ENCODE assay signal across 1 cellular context in the genomic region with DNA sequence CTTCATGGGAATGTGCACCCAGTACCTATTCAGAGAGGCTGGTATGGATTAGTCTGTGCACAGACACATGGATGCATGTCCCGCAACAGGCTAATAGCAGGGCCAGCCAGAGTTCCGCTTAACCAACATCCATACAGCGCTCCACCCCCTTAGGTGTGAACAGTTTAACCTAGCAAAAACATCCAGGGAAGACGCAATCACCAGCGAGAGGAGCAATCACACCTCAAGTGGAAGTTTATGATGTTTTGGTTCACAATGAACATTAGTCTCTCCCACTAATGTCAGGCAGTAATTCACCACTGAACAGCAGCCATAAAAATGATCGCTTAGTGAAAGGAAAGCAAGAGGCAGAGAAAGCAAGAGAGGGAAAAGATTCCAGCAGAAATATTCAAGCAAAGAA.
TF ChIP-seq lines count a peak whose summit lies in the region.

No MANE protein-coding gene starts in this region.

TF ChIP-seq in HEK293, 187 proteins besides CTCF, POLR2A, EP300 and RAD21 (continued from another document and continues in another):
- TF ChIP-seq, protein P1, sequence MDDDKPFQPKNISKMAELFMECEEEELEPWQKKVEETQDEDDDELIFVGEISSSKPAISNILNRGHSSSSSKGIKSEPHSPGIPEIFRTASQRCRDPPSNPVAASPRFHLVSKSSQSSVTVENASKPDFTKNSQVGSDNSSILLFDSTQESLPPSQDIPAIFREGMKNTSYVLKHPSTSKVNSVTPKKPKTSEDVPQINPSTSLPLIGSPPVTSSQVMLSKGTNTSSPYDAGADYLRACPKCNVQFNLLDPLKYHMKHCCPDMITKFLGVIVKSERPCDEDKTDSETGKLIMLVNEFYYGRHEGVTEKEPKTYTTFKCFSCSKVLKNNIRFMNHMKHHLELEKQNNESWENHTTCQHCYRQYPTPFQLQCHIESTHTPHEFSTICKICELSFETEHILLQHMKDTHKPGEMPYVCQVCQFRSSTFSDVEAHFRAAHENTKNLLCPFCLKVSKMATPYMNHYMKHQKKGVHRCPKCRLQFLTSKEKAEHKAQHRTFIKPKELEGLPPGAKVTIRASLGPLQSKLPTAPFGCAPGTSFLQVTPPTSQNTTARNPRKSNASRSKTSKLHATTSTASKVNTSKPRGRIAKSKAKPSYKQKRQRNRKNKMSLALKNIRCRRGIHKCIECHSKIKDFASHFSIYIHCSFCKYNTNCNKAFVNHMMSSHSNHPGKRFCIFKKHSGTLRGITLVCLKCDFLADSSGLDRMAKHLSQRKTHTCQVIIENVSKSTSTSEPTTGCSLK (tag by site-specific recombination; IDR thresholded peaks at IDR 0.05) = no peak
- TF ChIP-seq ZNF560 (tag by site-specific recombination; IDR thresholded peaks at IDR 0.05; ENCODE audit: borderline replicate concordance) (no peak), ZFP37 (tag by site-specific recombination; IDR thresholded peaks at IDR 0.05) (no peak), ZNF114 (tag by site-specific recombination; IDR thresholded peaks at IDR 0.05) (no peak), GLIS1 (tag by site-specific recombination; IDR thresholded peaks at IDR 0.05) (peak; percentile 78), ZNF530 (tag by site-specific recombination; IDR thresholded peaks at IDR 0.05; ENCODE audit: low read depth) (no peak), ZNF184 (tag by site-specific recombination; IDR thresholded peaks at IDR 0.05) (no peak), ZNF366 (tag by site-specific recombination; conservative IDR thresholded peaks at IDR 0.05) (no peak; the same call in 1 of the 2 replicates), ZNF792 (tag by site-specific recombination; IDR thresholded peaks at IDR 0.05) (no peak), OVOL3 (tag by site-specific recombination; IDR thresholded peaks at IDR 0.05) (peak; percentile 95), ZBTB17 (tag by site-specific recombination; IDR thresholded peaks at IDR 0.05) (peak; percentile 81), ZNF211 (tag by site-specific recombination; IDR thresholded peaks at IDR 0.05; ENCODE audit: low read depth) (no peak), ZNF48 (tag by site-specific recombination; IDR thresholded peaks at IDR 0.05) (no peak), ZNF202 (tag by site-specific recombination; IDR thresholded peaks at IDR 0.05; ENCODE audit: borderline replicate concordance) (no peak), ZSCAN23 (tag by site-specific recombination; IDR thresholded peaks at IDR 0.05) (no peak), ZNF404 (tag by site-specific recombination; IDR thresholded peaks at IDR 0.05) (no peak), PRDM1 (tag by site-specific recombination; IDR thresholded peaks at IDR 0.05) (peak; percentile 92), ZNF658 (tag by site-specific recombination; IDR thresholded peaks at IDR 0.05) (no peak), SP3 (tag by site-specific recombination; IDR thresholded peaks at IDR 0.05) (no peak), KLF7 (tag by site-specific recombination; IDR thresholded peaks at IDR 0.05; ENCODE audit: borderline replicate concordance) (peak; percentile 94), ZNF571 (tag by site-specific recombination; IDR thresholded peaks at IDR 0.05) (no peak), GLI4 (tag by site-specific recombination; IDR thresholded peaks at IDR 0.05) (no peak), ZNF223 (tag by site-specific recombination; IDR thresholded peaks at IDR 0.05) (no peak), REPIN1 (tag by site-specific recombination; IDR thresholded peaks at IDR 0.05; ENCODE audit: low read depth) (no peak), GFI1B (tag by site-specific recombination; IDR thresholded peaks at IDR 0.05) (peak; percentile 99), ZNF221 (tag by site-specific recombination; IDR thresholded peaks at IDR 0.05; ENCODE audit: borderline replicate concordance) (no peak), ZNF707 (tag by site-specific recombination; IDR thresholded peaks at IDR 0.05) (no peak), ZNF341 (tag by site-specific recombination; IDR thresholded peaks at IDR 0.05; ENCODE audit: low read depth) (0 out of 2 replicates have a peak, but pooled peaks have one; percentile 10), EGR2 (tag by site-specific recombination; IDR thresholded peaks at IDR 0.05; ENCODE audit: low read depth) (no peak), ZNF169 (tag by site-specific recombination; IDR thresholded peaks at IDR 0.05) (no peak), ZNF175 (tag by site-specific recombination; IDR thresholded peaks at IDR 0.05) (no peak), HOXA7 (CRISPR knock-in tag; IDR thresholded peaks at IDR 0.05; ENCODE audit: borderline replicate concordance) (no peak)
- TF ChIP-seq, protein P2, sequence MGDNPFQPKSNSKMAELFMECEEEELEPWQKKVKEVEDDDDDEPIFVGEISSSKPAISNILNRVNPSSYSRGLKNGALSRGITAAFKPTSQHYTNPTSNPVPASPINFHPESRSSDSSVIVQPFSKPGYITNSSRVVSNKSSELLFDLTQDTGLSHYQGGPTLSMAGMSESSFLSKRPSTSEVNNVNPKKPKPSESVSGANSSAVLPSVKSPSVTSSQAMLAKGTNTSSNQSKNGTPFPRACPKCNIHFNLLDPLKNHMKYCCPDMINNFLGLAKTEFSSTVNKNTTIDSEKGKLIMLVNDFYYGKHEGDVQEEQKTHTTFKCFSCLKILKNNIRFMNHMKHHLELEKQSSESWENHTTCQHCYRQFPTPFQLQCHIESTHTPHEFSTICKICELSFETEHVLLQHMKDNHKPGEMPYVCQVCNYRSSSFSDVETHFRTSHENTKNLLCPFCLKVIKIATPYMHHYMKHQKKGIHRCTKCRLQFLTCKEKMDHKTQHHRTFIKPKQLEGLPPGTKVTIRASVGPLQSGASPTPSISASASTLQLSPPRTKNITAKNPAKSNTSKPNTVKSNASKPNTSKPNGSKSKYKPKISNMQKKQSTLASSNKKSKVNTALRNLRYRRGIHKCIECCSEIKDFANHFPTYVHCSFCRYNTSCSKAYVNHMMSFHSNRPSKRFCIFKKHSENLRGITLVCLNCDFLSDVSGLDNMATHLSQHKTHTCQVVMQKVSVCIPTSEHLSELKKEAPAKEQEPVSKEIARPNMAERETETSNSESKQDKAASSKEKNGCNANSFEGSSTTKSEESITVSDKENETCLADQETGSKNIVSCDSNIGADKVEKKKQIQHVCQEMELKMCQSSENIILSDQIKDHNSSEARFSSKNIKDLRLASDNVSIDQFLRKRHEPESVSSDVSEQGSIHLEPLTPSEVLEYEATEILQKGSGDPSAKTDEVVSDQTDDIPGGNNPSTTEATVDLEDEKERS (tag by site-specific recombination; IDR thresholded peaks at IDR 0.05) = no peak
- TF ChIP-seq, protein P3, sequence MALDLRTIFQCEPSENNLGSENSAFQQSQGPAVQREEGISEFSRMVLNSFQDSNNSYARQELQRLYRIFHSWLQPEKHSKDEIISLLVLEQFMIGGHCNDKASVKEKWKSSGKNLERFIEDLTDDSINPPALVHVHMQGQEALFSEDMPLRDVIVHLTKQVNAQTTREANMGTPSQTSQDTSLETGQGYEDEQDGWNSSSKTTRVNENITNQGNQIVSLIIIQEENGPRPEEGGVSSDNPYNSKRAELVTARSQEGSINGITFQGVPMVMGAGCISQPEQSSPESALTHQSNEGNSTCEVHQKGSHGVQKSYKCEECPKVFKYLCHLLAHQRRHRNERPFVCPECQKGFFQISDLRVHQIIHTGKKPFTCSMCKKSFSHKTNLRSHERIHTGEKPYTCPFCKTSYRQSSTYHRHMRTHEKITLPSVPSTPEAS (tag by site-specific recombination; IDR thresholded peaks at IDR 0.05) = no peak
- TF ChIP-seq, protein P4, sequence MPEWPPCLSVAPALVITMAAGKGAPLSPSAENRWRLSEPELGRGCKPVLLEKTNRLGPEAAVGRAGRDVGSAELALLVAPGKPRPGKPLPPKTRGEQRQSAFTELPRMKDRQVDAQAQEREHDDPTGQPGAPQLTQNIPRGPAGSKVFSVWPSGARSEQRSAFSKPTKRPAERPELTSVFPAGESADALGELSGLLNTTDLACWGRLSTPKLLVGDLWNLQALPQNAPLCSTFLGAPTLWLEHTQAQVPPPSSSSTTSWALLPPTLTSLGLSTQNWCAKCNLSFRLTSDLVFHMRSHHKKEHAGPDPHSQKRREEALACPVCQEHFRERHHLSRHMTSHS (tag by site-specific recombination; IDR thresholded peaks at IDR 0.05) = peak; percentile 95
- TF ChIP-seq, protein P5, sequence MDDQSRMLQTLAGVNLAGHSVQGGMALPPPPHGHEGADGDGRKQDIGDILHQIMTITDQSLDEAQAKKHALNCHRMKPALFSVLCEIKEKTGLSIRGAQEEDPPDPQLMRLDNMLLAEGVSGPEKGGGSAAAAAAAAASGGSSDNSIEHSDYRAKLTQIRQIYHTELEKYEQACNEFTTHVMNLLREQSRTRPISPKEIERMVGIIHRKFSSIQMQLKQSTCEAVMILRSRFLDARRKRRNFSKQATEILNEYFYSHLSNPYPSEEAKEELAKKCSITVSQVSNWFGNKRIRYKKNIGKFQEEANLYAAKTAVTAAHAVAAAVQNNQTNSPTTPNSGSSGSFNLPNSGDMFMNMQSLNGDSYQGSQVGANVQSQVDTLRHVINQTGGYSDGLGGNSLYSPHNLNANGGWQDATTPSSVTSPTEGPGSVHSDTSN (CRISPR knock-in tag; IDR thresholded peaks at IDR 0.05) = no peak
- TF ChIP-seq, protein P6, sequence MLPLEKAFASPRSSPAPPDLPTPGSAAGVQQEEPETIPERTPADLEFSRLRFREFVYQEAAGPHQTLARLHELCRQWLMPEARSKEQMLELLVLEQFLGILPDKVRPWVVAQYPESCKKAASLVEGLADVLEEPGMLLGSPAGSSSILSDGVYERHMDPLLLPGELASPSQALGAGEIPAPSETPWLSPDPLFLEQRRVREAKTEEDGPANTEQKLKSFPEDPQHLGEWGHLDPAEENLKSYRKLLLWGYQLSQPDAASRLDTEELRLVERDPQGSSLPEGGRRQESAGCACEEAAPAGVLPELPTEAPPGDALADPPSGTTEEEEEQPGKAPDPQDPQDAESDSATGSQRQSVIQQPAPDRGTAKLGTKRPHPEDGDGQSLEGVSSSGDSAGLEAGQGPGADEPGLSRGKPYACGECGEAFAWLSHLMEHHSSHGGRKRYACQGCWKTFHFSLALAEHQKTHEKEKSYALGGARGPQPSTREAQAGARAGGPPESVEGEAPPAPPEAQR (tag by site-specific recombination; IDR thresholded peaks at IDR 0.05) = no peak
- TF ChIP-seq, protein P7, sequence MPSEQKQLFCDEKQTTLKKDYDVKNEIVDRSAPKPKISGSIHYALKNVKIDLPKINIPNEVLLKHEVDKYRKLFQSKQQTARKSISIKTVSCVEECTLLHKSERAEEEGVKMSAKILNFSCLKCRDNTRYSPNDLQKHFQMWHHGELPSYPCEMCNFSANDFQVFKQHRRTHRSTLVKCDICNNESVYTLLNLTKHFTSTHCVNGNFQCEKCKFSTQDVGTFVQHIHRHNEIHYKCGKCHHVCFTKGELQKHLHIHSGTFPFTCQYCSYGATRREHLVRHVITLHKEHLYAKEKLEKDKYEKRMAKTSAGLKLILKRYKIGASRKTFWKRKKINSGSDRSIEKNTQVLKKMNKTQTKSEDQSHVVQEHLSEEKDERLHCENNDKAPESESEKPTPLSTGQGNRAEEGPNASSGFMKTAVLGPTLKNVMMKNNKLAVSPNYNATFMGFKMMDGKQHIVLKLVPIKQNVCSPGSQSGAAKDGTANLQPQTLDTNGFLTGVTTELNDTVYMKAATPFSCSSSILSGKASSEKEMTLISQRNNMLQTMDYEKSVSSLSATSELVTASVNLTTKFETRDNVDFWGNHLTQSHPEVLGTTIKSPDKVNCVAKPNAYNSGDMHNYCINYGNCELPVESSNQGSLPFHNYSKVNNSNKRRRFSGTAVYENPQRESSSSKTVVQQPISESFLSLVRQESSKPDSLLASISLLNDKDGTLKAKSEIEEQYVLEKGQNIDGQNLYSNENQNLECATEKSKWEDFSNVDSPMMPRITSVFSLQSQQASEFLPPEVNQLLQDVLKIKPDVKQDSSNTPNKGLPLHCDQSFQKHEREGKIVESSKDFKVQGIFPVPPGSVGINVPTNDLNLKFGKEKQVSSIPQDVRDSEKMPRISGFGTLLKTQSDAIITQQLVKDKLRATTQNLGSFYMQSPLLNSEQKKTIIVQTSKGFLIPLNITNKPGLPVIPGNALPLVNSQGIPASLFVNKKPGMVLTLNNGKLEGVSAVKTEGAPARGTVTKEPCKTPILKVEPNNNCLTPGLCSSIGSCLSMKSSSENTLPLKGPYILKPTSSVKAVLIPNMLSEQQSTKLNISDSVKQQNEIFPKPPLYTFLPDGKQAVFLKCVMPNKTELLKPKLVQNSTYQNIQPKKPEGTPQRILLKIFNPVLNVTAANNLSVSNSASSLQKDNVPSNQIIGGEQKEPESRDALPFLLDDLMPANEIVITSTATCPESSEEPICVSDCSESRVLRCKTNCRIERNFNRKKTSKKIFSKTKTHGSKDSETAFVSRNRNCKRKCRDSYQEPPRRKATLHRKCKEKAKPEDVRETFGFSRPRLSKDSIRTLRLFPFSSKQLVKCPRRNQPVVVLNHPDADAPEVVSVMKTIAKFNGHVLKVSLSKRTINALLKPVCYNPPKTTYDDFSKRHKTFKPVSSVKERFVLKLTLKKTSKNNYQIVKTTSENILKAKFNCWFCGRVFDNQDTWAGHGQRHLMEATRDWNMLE (tag by site-specific recombination; conservative IDR thresholded peaks at IDR 0.05; ENCODE audit: low read depth) = peak; percentile 37; the same call in 1 of the 2 replicates
- TF ChIP-seq, protein P8, sequence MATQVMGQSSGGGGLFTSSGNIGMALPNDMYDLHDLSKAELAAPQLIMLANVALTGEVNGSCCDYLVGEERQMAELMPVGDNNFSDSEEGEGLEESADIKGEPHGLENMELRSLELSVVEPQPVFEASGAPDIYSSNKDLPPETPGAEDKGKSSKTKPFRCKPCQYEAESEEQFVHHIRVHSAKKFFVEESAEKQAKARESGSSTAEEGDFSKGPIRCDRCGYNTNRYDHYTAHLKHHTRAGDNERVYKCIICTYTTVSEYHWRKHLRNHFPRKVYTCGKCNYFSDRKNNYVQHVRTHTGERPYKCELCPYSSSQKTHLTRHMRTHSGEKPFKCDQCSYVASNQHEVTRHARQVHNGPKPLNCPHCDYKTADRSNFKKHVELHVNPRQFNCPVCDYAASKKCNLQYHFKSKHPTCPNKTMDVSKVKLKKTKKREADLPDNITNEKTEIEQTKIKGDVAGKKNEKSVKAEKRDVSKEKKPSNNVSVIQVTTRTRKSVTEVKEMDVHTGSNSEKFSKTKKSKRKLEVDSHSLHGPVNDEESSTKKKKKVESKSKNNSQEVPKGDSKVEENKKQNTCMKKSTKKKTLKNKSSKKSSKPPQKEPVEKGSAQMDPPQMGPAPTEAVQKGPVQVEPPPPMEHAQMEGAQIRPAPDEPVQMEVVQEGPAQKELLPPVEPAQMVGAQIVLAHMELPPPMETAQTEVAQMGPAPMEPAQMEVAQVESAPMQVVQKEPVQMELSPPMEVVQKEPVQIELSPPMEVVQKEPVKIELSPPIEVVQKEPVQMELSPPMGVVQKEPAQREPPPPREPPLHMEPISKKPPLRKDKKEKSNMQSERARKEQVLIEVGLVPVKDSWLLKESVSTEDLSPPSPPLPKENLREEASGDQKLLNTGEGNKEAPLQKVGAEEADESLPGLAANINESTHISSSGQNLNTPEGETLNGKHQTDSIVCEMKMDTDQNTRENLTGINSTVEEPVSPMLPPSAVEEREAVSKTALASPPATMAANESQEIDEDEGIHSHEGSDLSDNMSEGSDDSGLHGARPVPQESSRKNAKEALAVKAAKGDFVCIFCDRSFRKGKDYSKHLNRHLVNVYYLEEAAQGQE (tag by site-specific recombination; IDR thresholded peaks at IDR 0.05) = no peak
- TF ChIP-seq, protein P9, sequence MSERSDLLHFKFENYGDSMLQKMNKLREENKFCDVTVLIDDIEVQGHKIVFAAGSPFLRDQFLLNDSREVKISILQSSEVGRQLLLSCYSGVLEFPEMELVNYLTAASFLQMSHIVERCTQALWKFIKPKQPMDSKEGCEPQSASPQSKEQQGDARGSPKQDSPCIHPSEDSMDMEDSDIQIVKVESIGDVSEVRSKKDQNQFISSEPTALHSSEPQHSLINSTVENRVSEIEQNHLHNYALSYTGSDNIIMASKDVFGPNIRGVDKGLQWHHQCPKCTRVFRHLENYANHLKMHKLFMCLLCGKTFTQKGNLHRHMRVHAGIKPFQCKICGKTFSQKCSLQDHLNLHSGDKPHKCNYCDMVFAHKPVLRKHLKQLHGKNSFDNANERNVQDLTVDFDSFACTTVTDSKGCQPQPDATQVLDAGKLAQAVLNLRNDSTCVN (tag by site-specific recombination; optimal IDR thresholded peaks at IDR 0.05) = no peak
